ENCODE assay signal across 8 cellular contexts in the genomic region with DNA sequence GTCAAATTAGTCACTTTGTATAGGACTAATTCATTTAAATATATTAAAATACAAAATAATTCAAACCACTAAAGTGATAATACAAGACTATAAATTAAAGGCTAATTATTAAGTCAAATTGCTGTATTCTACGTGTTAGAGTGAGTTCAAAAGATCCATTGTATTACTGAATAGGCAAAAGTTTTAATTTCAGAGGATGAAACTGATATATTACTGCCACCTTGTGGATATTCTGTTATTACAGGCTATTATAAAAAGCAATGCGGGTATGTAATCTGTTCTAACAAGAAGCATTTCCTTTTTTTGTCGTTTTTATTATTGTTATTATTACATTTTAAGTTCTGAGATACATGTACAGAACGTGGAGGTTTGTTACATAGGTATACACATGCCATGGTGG.
A peak's percentile ranks its signal among the peaks of the same experiment; 100 is the strongest.
DNase-seq lines count a peak whose midpoint lies in the region; ATAC-seq and TF ChIP-seq lines count a peak whose summit lies in the region.
"Not testable (repeated sequence)": the region's sequence is repeated elsewhere in the genome, so short reads cannot be mapped to it uniquely, and the experiment has no call there.

No MANE protein-coding gene starts in this region.

- not testable (repeated sequence) for H3K9me2 ChIP-seq in MM.1S (replicated peaks; ENCODE audit: insufficient read depth, low read length)

- not testable (repeated sequence) for H3K4me3 ChIP-seq in CD8-positive, alpha-beta T cell (ENCODE audit: low read depth, low read length); MM.1S (ENCODE audit: low read length); adrenal gland; dorsolateral prefrontal cortex; heart right ventricle; gastrocnemius medialis; upper lobe of right lung

- not testable (repeated sequence) for H3F3A ChIP-seq in MM.1S (ENCODE audit: insufficient read depth, low read length)

- TF ChIP-seq CTCF in CD8-positive, alpha-beta T cell (IDR thresholded peaks at IDR 0.05): peak; percentile 51
- TF ChIP-seq CTCF in MM.1S (IDR thresholded peaks at IDR 0.05; ENCODE audit: low read length) (peak; percentile 15; the same call in 1 of the 2 replicates), adrenal gland (IDR thresholded peaks at IDR 0.05) (peak; percentile 27 to 59 (median 50)), dorsolateral prefrontal cortex (IDR thresholded peaks at IDR 0.05 in 54 of 56, conservative IDR thresholded peaks at IDR 0.05 in 2 of 56; ENCODE audit: low read depth in 1 of 56, partially characterized antibody in 56 of 56) (peak in 53 of 56 donors; percentile 10 to 75 (median 55)), heart right ventricle (IDR thresholded peaks at IDR 0.05) (peak; percentile 10 to 58 (median 46)), nephron (IDR thresholded peaks at IDR 0.05; ENCODE audit: unreplicated experiment in 3 of 3) (peak in 2 of 3 experiments; percentile 16 to 37), gastrocnemius medialis (IDR thresholded peaks at IDR 0.05 in 4 of 5, conservative IDR thresholded peaks at IDR 0.05 in 1 of 5) (peak; percentile 22 to 50 (median 25)), upper lobe of right lung (IDR thresholded peaks at IDR 0.05) (peak; percentile 46)

- ATAC-seq in CD8-positive, alpha-beta T cell; heart right ventricle; gastrocnemius medialis; upper lobe of right lung: not testable (repeated sequence)

- not testable (repeated sequence) for H3K4me1 Mint-ChIP-seq in CD8-positive, alpha-beta T cell (ENCODE audit: low read depth); nephron

- not testable (repeated sequence) for DNase-seq in CD8-positive, alpha-beta T cell; MM.1S; adrenal gland; dorsolateral prefrontal cortex; heart right ventricle; gastrocnemius medialis; upper lobe of right lung

- TF ChIP-seq POLR2A in adrenal gland (IDR thresholded peaks at IDR 0.05); gastrocnemius medialis (IDR thresholded peaks at IDR 0.05): not testable (repeated sequence)

- not testable (repeated sequence) for H3K36me3 Mint-ChIP-seq in CD8-positive, alpha-beta T cell; nephron (ENCODE audit: low read depth)

- intact Hi-C loops in CD8-positive, alpha-beta T cell (cut with DNase I, micrococcal nuclease): loop anchor here in 1 of 2 experiments (5.0 kb wide), 1 partner anchor 610 kb away; no protein-coding TSS in a partner anchor
- intact Hi-C loops in adrenal gland (cut with DNase I); dorsolateral prefrontal cortex (cut with DNase I); heart right ventricle (cut with DNase I); gastrocnemius medialis (cut with DNase I; ENCODE audit: low total_unique reads); upper lobe of right lung (cut with DNase I): not testable (repeated sequence)

- not testable (repeated sequence) for H3K27me3 Mint-ChIP-seq in CD8-positive, alpha-beta T cell (ENCODE audit: low read depth); nephron (ENCODE audit: low read depth)

- not testable (repeated sequence) for H4K20me1 ChIP-seq in MM.1S (ENCODE audit: insufficient read depth, low read length)

- not testable (repeated sequence) for H3K36me3 ChIP-seq in CD8-positive, alpha-beta T cell (ENCODE audit: insufficient read depth, low read length); MM.1S (replicated peaks; ENCODE audit: insufficient read depth, low read length); adrenal gland (replicated peaks in 1 of 2); heart right ventricle; gastrocnemius medialis; upper lobe of right lung

- CTCF ChIA-PET in CD8-positive, alpha-beta T cell (lab: Charles Lee): not testable (repeated sequence)

- not testable (repeated sequence) for H3K9me3 ChIP-seq in CD8-positive, alpha-beta T cell (ENCODE audit: low read length); MM.1S (replicated peaks; ENCODE audit: insufficient read depth, low read length); adrenal gland (replicated peaks in 1 of 3); heart right ventricle; gastrocnemius medialis; upper lobe of right lung

- H3K9ac ChIP-seq in MM.1S (ENCODE audit: low read length): not testable (repeated sequence)

- not testable (repeated sequence) for H3K4me2 ChIP-seq in MM.1S (ENCODE audit: low read depth, low read length)

- H3K9me3 Mint-ChIP-seq in CD8-positive, alpha-beta T cell; nephron: not testable (repeated sequence)

- WGBS in adrenal gland, 4 donors: 0 to 4% (median 2%) methylated on average over 3 to 4 of the region's 4 CpGs
- 0 to 4% methylated on average over 3 of the region's 4 CpGs for WGBS in heart right ventricle, 2 donors

- in situ Hi-C loops in gastrocnemius medialis (cut with MboI; ENCODE audit: low sequenced_read_pairs in 4 of 4): not testable (repeated sequence)

- not testable (repeated sequence) for H3K4me1 ChIP-seq in CD8-positive, alpha-beta T cell (ENCODE audit: insufficient read depth, low read length); MM.1S (ENCODE audit: low read length); adrenal gland (replicated peaks in 1 of 2); heart right ventricle; gastrocnemius medialis; upper lobe of right lung

- H3K27me3 ChIP-seq in CD8-positive, alpha-beta T cell (ENCODE audit: insufficient read depth, low read length); MM.1S (replicated peaks; ENCODE audit: insufficient read depth, low read length); adrenal gland; dorsolateral prefrontal cortex; heart right ventricle; gastrocnemius medialis; upper lobe of right lung: not testable (repeated sequence)

- POLR2A ChIA-PET in CD8-positive, alpha-beta T cell (lab: Charles Lee): not testable (repeated sequence)

- H3K4me3 Mint-ChIP-seq in CD8-positive, alpha-beta T cell; nephron: not testable (repeated sequence)

- H2AFZ ChIP-seq in MM.1S (ENCODE audit: low read length): not testable (repeated sequence)

- not testable (repeated sequence) for H3K27ac Mint-ChIP-seq in CD8-positive, alpha-beta T cell; nephron

- H3K27ac ChIP-seq in CD8-positive, alpha-beta T cell (ENCODE audit: low read depth, low read length); MM.1S (ENCODE audit: low read length); adrenal gland; dorsolateral prefrontal cortex; heart right ventricle; gastrocnemius medialis; upper lobe of right lung: not testable (repeated sequence)

- not testable (repeated sequence) for H3K79me2 ChIP-seq in MM.1S (ENCODE audit: low read length)
